Comparison of ENCODE assay signal across 8 cellular contexts in the genomic region with DNA sequence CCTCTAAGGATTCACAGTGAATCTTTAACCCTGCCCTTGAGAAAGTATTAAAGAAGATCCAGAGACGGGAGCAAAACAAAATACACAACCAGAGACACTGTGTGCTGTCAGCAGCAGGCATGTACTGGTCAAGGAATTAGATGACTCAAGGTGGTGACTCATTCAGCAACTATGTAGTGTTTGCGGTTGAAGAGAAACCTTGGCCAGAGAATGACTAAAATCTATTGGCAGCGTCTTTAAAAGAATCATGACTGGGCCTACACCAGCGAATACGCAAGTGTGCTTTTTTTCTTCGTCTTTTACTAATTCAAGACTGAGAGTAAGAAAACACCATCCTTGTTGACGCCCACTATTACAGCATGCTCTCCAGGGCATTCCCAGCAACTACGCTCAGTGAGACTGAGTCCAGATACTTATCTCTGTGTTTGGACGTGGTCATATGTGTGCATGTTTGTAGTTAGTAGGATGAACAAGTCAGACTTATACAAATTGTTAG.
A peak's percentile ranks its signal among the peaks of the same experiment; 100 is the strongest.
DNase-seq lines count a peak whose midpoint lies in the region; ATAC-seq and TF ChIP-seq lines count a peak whose summit lies in the region.

No MANE protein-coding gene starts in this region.

- peak; percentile 99 for DNase-seq in GM04504 (ENCODE audit: low read depth)
- no peak for DNase-seq in T-helper 17 cell
- peak; percentile 100 for DNase-seq in fibroblast of pulmonary artery (ENCODE audit: low read depth)
- DNase-seq in non-pigmented ciliary epithelial cell (ENCODE audit: low read depth), result peak; percentile 100
- DNase-seq in GF-D8 (lab: John Stamatoyannopoulos, UW), result no peak
- no peak for DNase-seq in NCI-H524 (lab: John Stamatoyannopoulos, UW)

- H3K36me3 Mint-ChIP-seq in T-helper 17 cell (ENCODE audit: low read depth), result no peaks in the 10 kb centered on the region

- H3K27me3 Mint-ChIP-seq in T-helper 17 cell, result no peaks in the 10 kb centered on the region

- H3K4me3 ChIP-seq in fibroblast of pulmonary artery (replicated peaks; ENCODE audit: low read depth, low read length), result no peak overlapping the region

- ATAC-seq in GM21526 (IDR thresholded peaks at IDR 0.05; ENCODE audit: low FRiP score, unreplicated experiment) (peak; percentile 100), HG03571 (IDR thresholded peaks at IDR 0.05; ENCODE audit: unreplicated experiment) (peak; percentile 100), T-helper 17 cell (peak; percentile 53)

- H3K4me3 Mint-ChIP-seq in T-helper 17 cell, result no peak overlapping the region

- no peak overlapping the region for H3K27ac Mint-ChIP-seq in T-helper 17 cell

- peaks cover 6% of the 10 kb centered on the region for H3K4me1 Mint-ChIP-seq in T-helper 17 cell

- TF ChIP-seq CTCF in fibroblast of pulmonary artery (IDR thresholded peaks at IDR 0.05; ENCODE audit: low read length, missing control alignments), result no peak

- H3K9me3 ChIP-seq in T-helper 17 cell (ENCODE audit: control insufficient read depth, low read length, poor library complexity, severe bottlenecking), result no peaks in the 10 kb centered on the region

Comparison
In these comparisons a context has a peak if more than half of its experiments do, and no peak if none do; other contexts are left out.
1. DNase-seq: peak in GM04504 (single experiment), fibroblast of pulmonary artery (single experiment) and non-pigmented ciliary epithelial cell (single experiment); none in T-helper 17 cell (0 of 3), GF-D8 (single experiment) and NCI-H524 (0 of 2).
2. Peak in every context shown above with its lines, with median percentiles within 50 percentile points of each other: ATAC-seq.